In the genomic region with DNA sequence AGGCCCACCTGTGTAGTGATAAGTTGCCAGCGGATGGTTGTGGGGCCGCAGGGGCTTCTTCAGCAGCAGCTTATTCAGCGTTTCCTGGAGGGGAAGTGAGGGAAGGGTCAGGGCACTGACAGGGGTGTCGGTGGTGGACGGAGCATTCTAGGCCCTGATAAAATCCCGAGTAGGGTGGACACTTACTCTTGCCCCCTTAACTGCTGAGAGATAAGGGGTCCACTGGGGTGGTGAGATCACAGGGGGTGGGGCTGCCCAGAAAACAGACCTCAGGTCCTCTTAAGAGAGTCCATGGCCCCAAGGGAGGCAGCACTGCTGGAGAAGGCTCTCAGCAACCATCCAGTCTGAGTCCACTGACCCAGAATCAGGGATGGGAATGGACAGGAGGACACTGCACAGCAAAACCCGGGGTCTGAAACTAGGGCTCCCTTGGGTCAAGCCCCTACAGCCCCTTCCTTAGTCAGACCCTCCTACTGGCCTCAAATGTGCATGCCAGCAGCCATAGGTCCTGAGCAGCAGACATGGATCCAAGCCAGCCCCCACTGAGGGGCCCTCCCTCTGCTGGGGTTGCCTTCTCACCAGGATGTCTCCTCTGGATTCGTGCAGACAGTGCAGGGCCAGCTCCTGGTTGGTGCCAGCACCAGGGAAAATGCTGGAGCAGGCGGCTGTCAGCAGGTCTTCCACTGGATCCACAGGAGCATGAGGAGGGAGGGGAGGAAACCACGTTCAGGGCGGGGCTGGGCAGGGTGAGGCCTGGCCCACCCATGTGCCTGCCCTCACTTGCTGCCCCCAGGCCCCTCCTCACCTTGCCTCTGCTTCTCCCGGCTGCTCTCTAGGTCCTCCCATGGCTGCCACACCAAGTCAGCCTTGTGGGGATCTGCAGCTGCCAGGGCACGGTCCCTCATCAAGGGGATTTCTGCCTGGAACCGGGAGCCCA, we compare ENCODE assay signal across 10 cellular contexts. TPM values are rescaled to one million over a fixed set of nuclear protein-coding genes. Genes with fewer than 3 reads are reported as not detected.
DNase-seq lines count a peak whose midpoint lies in the region; ATAC-seq and TF ChIP-seq lines count a peak whose summit lies in the region.
"Had no signal": no experiment of that assay in that cellular context is flagged by ENCODE, and none has a peak within 500 bp of the region (broad histone marks: within the 10 kb centered on the region; RNA-seq: fewer than 3 reads in every experiment).

No MANE protein-coding gene starts in this region.

- no peak for TF ChIP-seq CTCF in CD14-positive monocyte (IDR thresholded peaks at IDR 0.05)
- no peak for TF ChIP-seq CTCF in PC-9 (conservative IDR thresholded peaks at IDR 0.05)
- TF ChIP-seq CTCF in coronary artery (IDR thresholded peaks at IDR 0.05), result no peak
- no peak for TF ChIP-seq CTCF in osteocyte (IDR thresholded peaks at IDR 0.05)
- no peak for TF ChIP-seq CTCF in neural progenitor cell (IDR thresholded peaks at IDR 0.05)

- H3K9me3 ChIP-seq in PC-9 (ENCODE audit: insufficient read depth, low read depth) (no peaks in the 10 kb centered on the region), neural progenitor cell (ENCODE audit: low read depth) (no peaks in the 10 kb centered on the region)
- H3K9me3 ChIP-seq: mucosa of descending colon had no signal

- H3K9ac ChIP-seq in neural progenitor cell, result no peak overlapping the region

- intact Hi-C loops in CD14-positive monocyte (cut with micrococcal nuclease) (loop anchor here in 1 of 2 donors (10.0 kb wide), 1 partner anchor 289 kb away; a partner anchor contains a TSS), PC-9 (cut with micrococcal nuclease; ENCODE audit: unreplicated experiment) (loop anchor here (10.0 kb wide), 1 partner anchor 309 kb away; no protein-coding TSS in a partner anchor)

- H3K27ac Mint-ChIP-seq in CD14-positive monocyte (peak overlapping the region; percentile 15 to 87 (median 67)), osteocyte (ENCODE audit: unreplicated experiment) (peak overlapping the region; percentile 94), neural progenitor cell (no peak overlapping the region)

- H3K4me3 Mint-ChIP-seq in CD14-positive monocyte (no peak overlapping the region), osteocyte (ENCODE audit: unreplicated experiment) (no peak overlapping the region), neural progenitor cell (no peak overlapping the region)

- H3K4me3 ChIP-seq in PC-9, result no peak overlapping the region
- H3K4me3 ChIP-seq in coronary artery, result no peak overlapping the region
- no peak overlapping the region for H3K4me3 ChIP-seq in neural progenitor cell
- H3K4me3 ChIP-seq: mucosa of descending colon had no signal

- H3K79me2 ChIP-seq in PC-9 (ENCODE audit: low read depth) (peaks cover 33% of the 10 kb centered on the region), neural progenitor cell (ENCODE audit: low read depth) (no peaks in the 10 kb centered on the region)

- CTCF ChIA-PET in PC-9 (lab: Charles Lee), result interaction anchor here (0.6 kb wide), 1 partner anchor 568 kb away, joined by 3 read pairs; no protein-coding TSS in a partner anchor

- H3K27ac ChIP-seq in PC-9 (peak overlapping the region; percentile 88), coronary artery (peak overlapping the region; percentile 75 to 91), neural progenitor cell (no peak overlapping the region)

- H3K4me2 ChIP-seq in PC-9 (peak overlapping the region; percentile 68; the same call in 1 of the 2 replicates), neural progenitor cell (no peak overlapping the region)

- POLR2A ChIA-PET in PC-9 (lab: Charles Lee; ENCODE audit: unreplicated experiment), result interaction anchor here (0.6 kb wide), 1 partner anchor 33 kb away, joined by 4 read pairs; no protein-coding TSS in a partner anchor

- no peak for ATAC-seq in HG02852 (IDR thresholded peaks at IDR 0.05; ENCODE audit: unreplicated experiment)
- ATAC-seq: mucosa of descending colon had no signal

- no peaks in the 10 kb centered on the region for H3K9me2 ChIP-seq in PC-9 (ENCODE audit: insufficient read depth)

- peaks cover 25% of the 10 kb centered on the region for H3K36me3 ChIP-seq in PC-9 (ENCODE audit: low read depth)
- H3K36me3 ChIP-seq in neural progenitor cell, result no peaks in the 10 kb centered on the region

- H3K9me3 Mint-ChIP-seq in CD14-positive monocyte, result peaks cover 0 to 3% (median 0%) of the 10 kb centered on the region in 7 donors
- H3K9me3 Mint-ChIP-seq in osteocyte (ENCODE audit: unreplicated experiment), result no peaks in the 10 kb centered on the region
- no peaks in the 10 kb centered on the region for H3K9me3 Mint-ChIP-seq in neural progenitor cell

- H3K36me3 Mint-ChIP-seq in CD14-positive monocyte (peaks cover 80 to 96% of the 10 kb centered on the region in 2 donors), osteocyte (ENCODE audit: unreplicated experiment) (peaks cover 56% of the 10 kb centered on the region), neural progenitor cell (peaks cover 30% of the 10 kb centered on the region)

- BruUV-seq in PC-9 (replicated peaks; lab: Mats Ljungman, UMichigan), result no TSS peak

- H3K4me1 Mint-ChIP-seq in CD14-positive monocyte (peaks cover 51% of the 10 kb centered on the region), osteocyte (ENCODE audit: unreplicated experiment) (peaks cover 73% of the 10 kb centered on the region), neural progenitor cell (peaks cover 34% of the 10 kb centered on the region)

- H3K27me3 ChIP-seq in PC-9 (ENCODE audit: insufficient read depth, low read depth) (no peaks in the 10 kb centered on the region), neural progenitor cell (no peaks in the 10 kb centered on the region)

- no peak overlapping the region for H2AFZ ChIP-seq in PC-9
- no peak overlapping the region for H2AFZ ChIP-seq in neural progenitor cell (replicated peaks)

- H3K4me1 ChIP-seq in PC-9 (replicated peaks; ENCODE audit: insufficient read depth) (peaks cover 68% of the 10 kb centered on the region), neural progenitor cell (peaks cover 12% of the 10 kb centered on the region)

- H3K27me3 Mint-ChIP-seq in CD14-positive monocyte (ENCODE audit: low read depth in 3 of 3) (peaks cover 0 to 2% (median 0%) of the 10 kb centered on the region in 3 donors), osteocyte (ENCODE audit: unreplicated experiment) (no peaks in the 10 kb centered on the region), neural progenitor cell (ENCODE audit: insufficient read depth, low read depth) (peaks cover 2% of the 10 kb centered on the region)

- H3F3A ChIP-seq in PC-9 (ENCODE audit: insufficient read depth, low read depth), result peaks cover 62% of the 10 kb centered on the region
- H3F3A ChIP-seq in neural progenitor cell (ENCODE audit: low read depth), result no peaks in the 10 kb centered on the region

- H4K20me1 ChIP-seq in PC-9 (ENCODE audit: insufficient read depth) (no peaks in the 10 kb centered on the region; the same call in 1 of the 2 replicates), neural progenitor cell (ENCODE audit: low read depth) (peaks cover 5% of the 10 kb centered on the region)

- DNase-seq in CD14-positive monocyte (ENCODE audit: low spot score), result no peak
- no peak for DNase-seq in PC-9
- DNase-seq in coronary artery (ENCODE audit: low spot score), result peak; percentile 69
- DNase-seq in osteocyte (ENCODE audit: extremely low spot score, unreplicated experiment), result peak; percentile 84
- no peak for DNase-seq in neural progenitor cell (ENCODE audit: low spot score)
- no peak for DNase-seq in COR-L47 (lab: John Stamatoyannopoulos, UW)
- no peak for DNase-seq in midbrain (lab: John Stamatoyannopoulos, UW)
- DNase-seq: NCI-H345 had no signal

RNA-seq across cellular contexts. Expression of a gene that starts 12.1 kb away (rescaled TPM):
- polyA plus RNA-seq in CD14-positive monocyte, result 1 to 10 TPM; 4.4 to 6.4 TPM
- total RNA-seq in PC-9 (2021), result 13.6 and 16.8 TPM in 2 replicates
- total RNA-seq in osteocyte, result 81.4 and 81.8 TPM in 2 replicates
- 25.9 and 37.3 TPM in 2 replicates for total RNA-seq in neural progenitor cell (ENCODE audit: low replicate concordance)

Comparison
In these comparisons a context has a peak if more than half of its experiments do, and no peak if none do; other contexts are left out.
1. DNase-seq: peak in coronary artery (single experiment) and osteocyte (single experiment); none in CD14-positive monocyte (single experiment), PC-9 (0 of 2), neural progenitor cell (single experiment), COR-L47 (single experiment) and midbrain (single experiment).